16 cellular contexts compared by ENCODE assay signal in genomic region chr9:112535811-112536210, GRCh38. TPM values are rescaled to one million over a fixed set of nuclear protein-coding genes. Genes with fewer than 3 reads are reported as not detected.
DNase-seq lines count a peak whose midpoint lies in the region; ATAC-seq and TF ChIP-seq lines count a peak whose summit lies in the region.
"Had no signal": no experiment of that assay in that cellular context is flagged by ENCODE, and none has a peak within 500 bp of the region (broad histone marks: within the 10 kb centered on the region; RNA-seq: fewer than 3 reads in every experiment).

No MANE protein-coding gene starts in this region.

- no peaks in the 10 kb centered on the region for H3K27me3 ChIP-seq in adipocyte (replicated peaks; ENCODE audit: control insufficient read depth, insufficient read depth, low read length)
- H3K27me3 ChIP-seq: BLaER1 treated with 17β-estradiol and CSF1 and Interleukin-3, amounts not matched to agents 10 nM and 100 nM had no signal

- no peaks in the 10 kb centered on the region for H3K36me3 ChIP-seq in adipocyte (ENCODE audit: control insufficient read depth, insufficient read depth, low read length, severe bottlenecking)

- no peaks in the 10 kb centered on the region for H3K9me3 ChIP-seq in adipocyte (ENCODE audit: control insufficient read depth, low read length)

- TF ChIP-seq CTCF in fibroblast of villous mesenchyme (IDR thresholded peaks at IDR 0.05; ENCODE audit: insufficient read depth, low read depth, low read length): no peak

- H3K4me1 ChIP-seq in adipocyte (ENCODE audit: control insufficient read depth, insufficient read depth, low read length): peaks cover 21% of the 10 kb centered on the region

- DNase-seq in HCEC 1CT: peak; percentile 78
- DNase-seq in adipocyte (ENCODE audit: low read depth): peak; percentile 31
- peak; percentile 17 for DNase-seq in fibroblast of villous mesenchyme (ENCODE audit: low read depth)
- no peak for DNase-seq in HUDEP-2 (lab: John Stamatoyannopoulos, UW; ENCODE audit: unreplicated experiment in 76 of 76)
- DNase-seq: activated CD4-positive, CD25-positive, alpha-beta regulatory T cell; activated naive CD8-positive, alpha-beta T cell treated with anti-CD3 and anti-CD28 coated beads, Interleukin-2, amount 50 U/mL, for 24 hours; central memory CD4-positive, alpha-beta T cell; effector memory CD8-positive, alpha-beta T cell; left cardiac atrium; NCI-H2081; NCI-H510A; Right ventricle myocardium superior had no signal

- H3K9ac ChIP-seq in adipocyte (ENCODE audit: low read length): no peak overlapping the region
- H3K9ac ChIP-seq: BLaER1 treated with 17β-estradiol and CSF1 and Interleukin-3, amounts not matched to agents 10 nM and 100 nM had no signal

- ATAC-seq in HG03342 (IDR thresholded peaks at IDR 0.05; ENCODE audit: unreplicated experiment) (no peak), HG02588 (IDR thresholded peaks at IDR 0.05; ENCODE audit: unreplicated experiment) (no peak), HG03095 (IDR thresholded peaks at IDR 0.05; ENCODE audit: unreplicated experiment) (no peak)
- ATAC-seq: activated naive CD8-positive, alpha-beta T cell treated with anti-CD3 and anti-CD28 coated beads, Interleukin-2, amount 50 U/mL, for 24 hours; effector memory CD8-positive, alpha-beta T cell; left cardiac atrium had no signal

- H3K4me3 ChIP-seq in adipocyte (ENCODE audit: low read length): no peak overlapping the region
- no peak overlapping the region for H3K4me3 ChIP-seq in fibroblast of villous mesenchyme (ENCODE audit: low read depth, low read length)
- H3K4me3 ChIP-seq: BLaER1 treated with 17β-estradiol and CSF1 and Interleukin-3, amounts not matched to agents 10 nM and 100 nM had no signal

RNA-seq across cellular contexts. Expression of gene KIAA1958, which starts 49.2 kb away (rescaled TPM):
- 1.3 and 1.7 TPM in 2 replicates for total RNA-seq in fibroblast of villous mesenchyme

Comparison
In these comparisons a context has a peak if more than half of its experiments do, and no peak if none do; other contexts are left out.
1. DNase-seq: peak in HCEC 1CT (single experiment), adipocyte (single experiment) and fibroblast of villous mesenchyme (single experiment); none in HUDEP-2 (0 of 76).